Comparison of ENCODE assay signal across 1 cellular context in genomic region chr9:126618200-126618589, GRCh38.
TF ChIP-seq lines count a peak whose summit lies in the region.

No MANE protein-coding gene starts in this region.

TF ChIP-seq in HepG2, 621 proteins besides CTCF, POLR2A, EP300 and RAD21 (continued from another document):
- no peak for TF ChIP-seq PATZ1 (CRISPR knock-in tag; IDR thresholded peaks at IDR 0.05)
- no peak for TF ChIP-seq ZNF549 (CRISPR knock-in tag; IDR thresholded peaks at IDR 0.05)
- TF ChIP-seq MED1 (CRISPR knock-in tag; IDR thresholded peaks at IDR 0.05) = no peak
- no peak for TF ChIP-seq ZNF44 (CRISPR knock-in tag; IDR thresholded peaks at IDR 0.05)
- TF ChIP-seq ZBTB14 (CRISPR knock-in tag; IDR thresholded peaks at IDR 0.05) = no peak
- TF ChIP-seq ZSCAN5A (CRISPR knock-in tag; IDR thresholded peaks at IDR 0.05; ENCODE audit: borderline replicate concordance) = no peak
- TF ChIP-seq SMAD9 (CRISPR knock-in tag; IDR thresholded peaks at IDR 0.05) = no peak
- no peak for TF ChIP-seq ELK4 (CRISPR knock-in tag; IDR thresholded peaks at IDR 0.05; ENCODE audit: borderline replicate concordance)
- TF ChIP-seq ZNF713 (CRISPR knock-in tag; IDR thresholded peaks at IDR 0.05) = no peak
- TF ChIP-seq XBP1 (CRISPR knock-in tag; IDR thresholded peaks at IDR 0.05) = no peak
- no peak for TF ChIP-seq ZNF792 (CRISPR knock-in tag; IDR thresholded peaks at IDR 0.05)
- TF ChIP-seq ZBTB1 (CRISPR knock-in tag; IDR thresholded peaks at IDR 0.05; ENCODE audit: borderline replicate concordance) = no peak
- TF ChIP-seq SKI (IDR thresholded peaks at IDR 0.05; ENCODE audit: partially characterized antibody) = no peak
